ENCODE assay signal across 22 cellular contexts in the genomic region with DNA sequence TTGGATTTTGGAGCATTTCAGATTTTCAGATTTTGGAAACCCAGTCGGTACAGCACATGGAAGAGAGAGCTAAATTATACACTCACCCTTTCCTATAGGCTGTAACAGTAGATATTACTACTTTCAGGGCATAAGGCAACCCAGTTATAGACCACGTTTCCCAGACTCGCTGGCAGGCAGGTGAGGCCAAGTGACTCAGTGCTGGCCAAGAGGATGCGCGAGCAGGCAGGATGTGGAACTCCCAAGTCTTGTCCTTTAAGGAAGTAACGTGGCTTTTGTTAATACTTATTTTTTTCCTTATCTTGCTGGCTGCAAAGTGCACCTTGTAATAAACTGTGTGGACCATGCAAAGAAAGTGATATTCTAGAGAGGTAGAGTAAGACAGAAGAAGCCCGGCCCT.
"Had no signal": no experiment of that assay in that cellular context is flagged by ENCODE, and none has a peak within 500 bp of the region (broad histone marks: within the 10 kb centered on the region; RNA-seq: fewer than 3 reads in every experiment).

No MANE protein-coding gene starts in this region.

- H3K36me3 ChIP-seq: MG63 had no signal

- DNase-seq: KBM-7; MG63; NCI-H1092 treated with DMSO at 0.1 percent for 48 hours; NCI-H1436; NCI-H187; NCI-H2029; NCI-H2081 treated with DMSO at 0.1 percent for 48 hours; NCI-H2171; NCI-H226; NCI-H446; NCI-H510A; NCI-H524 treated with DMSO at 0.1 percent for 48 hours; NCI-H69; NCI-H774; NK-92 treated with Interleukin-12 subunit alpha and Interleukin-12 subunit beta, amount 100 ng/mL, for 24 hours; PC-3; SHP77; SK-N-SH; SW 1271; T-cell had no signal

- H3K4me2 ChIP-seq: SK-N-SH had no signal

- ATAC-seq: Panc1, PC-3, T-cell had no signal

- H3K9me3 ChIP-seq: MG63, SK-N-SH had no signal

- H3K9ac ChIP-seq: SK-N-SH had no signal

- H3K27ac ChIP-seq: RWPE1 had no signal

- H3K27me3 ChIP-seq: MG63 had no signal

- H3K4me3 ChIP-seq: MG63 had no signal
